In genomic region chr1:3868464-3869006, GRCh38 we compare ENCODE assay signal across 1 cellular context.
TF ChIP-seq lines count a peak whose summit lies in the region.

No MANE protein-coding gene starts in this region.

TF ChIP-seq in H1, 55 proteins besides CTCF, POLR2A, EP300 and RAD21:
- no peak for TF ChIP-seq BACH1 (IDR thresholded peaks at IDR 0.05; ENCODE audit: low read length)
- TF ChIP-seq EGR1 (IDR thresholded peaks at IDR 0.05; ENCODE audit: borderline replicate concordance, low read depth, low read length), result peak; percentile 74
- TF ChIP-seq RNF2 (IDR thresholded peaks at IDR 0.05; ENCODE audit: borderline replicate concordance, low read depth, low read length, missing control alignments, poor library complexity, severe bottlenecking), result no peak
